ENCODE assay signal across 17 cellular contexts in the genomic region with DNA sequence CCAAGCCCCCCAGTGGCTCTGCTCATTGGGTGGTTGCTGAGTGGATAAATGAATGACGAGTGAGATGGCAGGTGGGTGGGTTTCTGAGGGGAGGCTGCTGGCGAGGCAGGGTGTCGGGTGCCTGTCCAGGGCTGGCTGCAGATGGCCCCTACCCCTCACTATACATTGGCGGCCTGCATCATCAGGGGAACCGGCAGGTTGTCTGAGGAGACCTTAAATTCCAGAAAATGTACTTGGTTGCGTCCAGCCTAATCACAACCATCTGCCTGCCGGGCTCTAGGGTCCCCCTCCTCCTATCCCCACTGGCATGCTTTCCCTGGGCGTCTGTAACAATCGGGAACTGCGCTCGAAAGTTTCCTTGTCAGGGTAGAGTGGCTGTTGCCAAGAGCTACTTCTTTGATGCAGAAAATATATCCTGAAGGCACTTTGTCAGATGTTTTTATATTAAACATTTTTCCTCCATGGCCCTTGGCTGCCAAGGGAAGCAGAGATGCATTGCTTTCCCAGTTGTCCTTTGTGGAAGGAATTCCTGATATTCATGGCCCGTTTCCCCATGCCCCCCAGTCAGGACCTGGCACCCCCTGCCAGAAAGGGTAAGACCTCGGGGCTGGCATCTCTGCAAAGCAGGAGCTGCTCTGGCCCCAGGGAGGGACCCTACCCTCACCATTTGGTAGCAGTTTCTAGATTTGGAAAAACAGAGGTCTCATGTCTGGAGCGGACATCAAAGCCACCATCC. TPM values are rescaled to one million over a fixed set of nuclear protein-coding genes. Genes with fewer than 3 reads are reported as not detected.
DNase-seq lines count a peak whose midpoint lies in the region; ATAC-seq and TF ChIP-seq lines count a peak whose summit lies in the region.
"Had no signal": no experiment of that assay in that cellular context is flagged by ENCODE, and none has a peak within 500 bp of the region (broad histone marks: within the 10 kb centered on the region; RNA-seq: fewer than 3 reads in every experiment).

No MANE protein-coding gene starts in this region.

- ATAC-seq in upper lobe of left lung (ENCODE audit: low FRiP score in 2 of 2) (no peak), GM21825 (IDR thresholded peaks at IDR 0.05; ENCODE audit: unreplicated experiment) (no peak), GM18861 (IDR thresholded peaks at IDR 0.05; ENCODE audit: unreplicated experiment) (no peak)

- H3K9me3 Mint-ChIP-seq in chondrocyte (ENCODE audit: low read depth): no peaks in the 10 kb centered on the region
- H3K9me3 Mint-ChIP-seq: H9 had no signal

- H3K4me3 ChIP-seq in mesodermal cell (ENCODE audit: extremely low read depth, insufficient read depth, low read length, poor library complexity, severe bottlenecking) (no peak overlapping the region), upper lobe of left lung (peak overlapping the region in 1 of 4 donors; percentile 32)
- H3K4me3 ChIP-seq: spleen, suprapubic skin had no signal

- peak overlapping the region; percentile 84 for H3K27ac Mint-ChIP-seq in chondrocyte (ENCODE audit: unreplicated experiment)

- H3K9me3 ChIP-seq in mesodermal cell (ENCODE audit: control insufficient read depth, low read length): no peaks in the 10 kb centered on the region
- no peaks in the 10 kb centered on the region for H3K9me3 ChIP-seq in upper lobe of left lung
- H3K9me3 ChIP-seq: spleen, suprapubic skin had no signal

- peaks cover 65% of the 10 kb centered on the region for H3K4me1 Mint-ChIP-seq in chondrocyte (ENCODE audit: low read depth)

- TF ChIP-seq CTCF in chondrocyte (IDR thresholded peaks at IDR 0.05) (no peak), upper lobe of left lung (IDR thresholded peaks at IDR 0.05) (no peak)

- peaks cover 34% of the 10 kb centered on the region for H3K4me1 ChIP-seq in mesodermal cell (ENCODE audit: control insufficient read depth, insufficient read depth, low read length, poor library complexity, severe bottlenecking)
- H3K4me1 ChIP-seq in upper lobe of left lung: peaks cover 38 to 86% (median 72%) of the 10 kb centered on the region in 4 donors
- H3K4me1 ChIP-seq: spleen had no signal

- WGBS in mesodermal cell (ENCODE audit: insufficient coverage in 2 of 2), 2 experiments: 91 to 98% methylated on average over 5 to 10 of the region's 14 CpGs
- WGBS in upper lobe of left lung, 2 donors: 54 to 63% methylated on average over 14 of the region's 14 CpGs

- H3K36me3 Mint-ChIP-seq in chondrocyte (ENCODE audit: low read depth): no peaks in the 10 kb centered on the region

- DNase-seq in NCI-H446 treated with DMSO at 0.1 percent for 48 hours (lab: John Stamatoyannopoulos, UW): peak; percentile 46
- DNase-seq in chondrocyte (ENCODE audit: low spot score): no peak
- DNase-seq in upper lobe of left lung: no peak
- no peak for DNase-seq in activated T-cell treated with anti-CD3 and anti-CD28 coated beads, Interleukin-2, amount 50 U/mL, for 48 hours
- DNase-seq: activated CD4-positive, alpha-beta T cell treated with anti-CD3 and anti-CD28 coated beads for 48 hours; activated CD8-positive, alpha-beta memory T cell treated with anti-CD3 and anti-CD28 coated beads, Interleukin-2, amount 50 U/mL, for 48 hours; activated gamma-delta T cell treated with Interleukin-2 at 50 U/mL for 16 hours; H9; mesendoderm; NCI-H1105 treated with DMSO at 0.1 percent for 48 hours; NCI-H2107; NCI-H510A treated with DMSO at 0.1 percent for 48 hours; spleen had no signal

- no peak for TF ChIP-seq EP300 in upper lobe of left lung (IDR thresholded peaks at IDR 0.05)

- H3K27ac ChIP-seq in mesodermal cell (ENCODE audit: low read depth, low read length, severe bottlenecking): peak overlapping the region; percentile 49
- H3K27ac ChIP-seq in upper lobe of left lung: peak overlapping the region; percentile 11 to 58 (median 19)
- H3K27ac ChIP-seq: spleen, suprapubic skin had no signal

- H3K27me3 Mint-ChIP-seq in chondrocyte (ENCODE audit: low read depth): no peaks in the 10 kb centered on the region

- no peak overlapping the region for H3K4me3 Mint-ChIP-seq in chondrocyte (ENCODE audit: unreplicated experiment)
- H3K4me3 Mint-ChIP-seq: H9 had no signal

- no peaks in the 10 kb centered on the region for H3K27me3 ChIP-seq in upper lobe of left lung
- H3K27me3 ChIP-seq: spleen, suprapubic skin had no signal

- TF ChIP-seq POLR2A in upper lobe of left lung (IDR thresholded peaks at IDR 0.05): no peak

- H3K36me3 ChIP-seq in mesodermal cell (ENCODE audit: control insufficient read depth, insufficient read depth, low read length) (peaks cover 95% of the 10 kb centered on the region), upper lobe of left lung (peaks cover 0 to 64% (median 8%) of the 10 kb centered on the region in 4 donors)
- H3K36me3 ChIP-seq: spleen, suprapubic skin had no signal

RNA-seq across cellular contexts. Expression of a gene that starts 22.9 kb away (rescaled TPM):
- 5.2 to 29.0 TPM (median 6.6 TPM) in 3 replicates for total RNA-seq in chondrocyte
- polyA plus RNA-seq in mesodermal cell (2013, experiment 1 of 2): 111 TPM
- polyA plus RNA-seq in mesodermal cell (2013, experiment 2 of 2): 96.8 TPM
- total RNA-seq in upper lobe of left lung: 100 to 1,000 TPM in 3 of 6 donors, 10 to 100 TPM in 3; 76.6 to 377 (median 102) TPM
